In genomic region chr2:241815477-241816430, GRCh38 we compare ENCODE assay signal across 1 cellular context.
TF ChIP-seq lines count a peak whose summit lies in the region.

No MANE protein-coding gene starts in this region.

TF ChIP-seq in GM23338, 12 proteins besides CTCF, POLR2A, EP300 and RAD21:
- TF ChIP-seq ZNF462 (CRISPR knock-in tag; IDR thresholded peaks at IDR 0.05) = no peak
- no peak for TF ChIP-seq ZNF114 (CRISPR knock-in tag; IDR thresholded peaks at IDR 0.05)
- no peak for TF ChIP-seq POLR2AphosphoS5 (IDR thresholded peaks at IDR 0.05; ENCODE audit: low read depth)
